ENCODE assay signal across 32 cellular contexts in genomic region chr22:33871935-33872334, GRCh38. TPM values are rescaled to one million over a fixed set of nuclear protein-coding genes. Genes with fewer than 3 reads are reported as not detected.
DNase-seq lines count a peak whose midpoint lies in the region; ATAC-seq and TF ChIP-seq lines count a peak whose summit lies in the region.
"Had no signal": no experiment of that assay in that cellular context is flagged by ENCODE, and none has a peak within 500 bp of the region (broad histone marks: within the 10 kb centered on the region; RNA-seq: fewer than 3 reads in every experiment).

No MANE protein-coding gene starts in this region.

- TF ChIP-seq CTCF in GM10248 (IDR thresholded peaks at IDR 0.05; ENCODE audit: control extremely low read depth, extremely low read depth, low read depth, missing control alignments), result no peak
- TF ChIP-seq CTCF in GM13976 (IDR thresholded peaks at IDR 0.05; ENCODE audit: borderline replicate concordance, control extremely low read depth, extremely low read depth, insufficient read depth, missing control alignments), result no peak
- TF ChIP-seq CTCF in body of pancreas (IDR thresholded peaks at IDR 0.05), result no peak

- no peak overlapping the region for H3K18ac ChIP-seq in trophoblast cell (ENCODE audit: low read length)

- H3K36me3 ChIP-seq in body of pancreas (replicated peaks in 1 of 2; ENCODE audit: insufficient read depth in 1 of 2, low read depth in 2 of 2), result no peaks in the 10 kb centered on the region
- no peaks in the 10 kb centered on the region for H3K36me3 ChIP-seq in trophoblast cell (ENCODE audit: control insufficient read depth in 1 of 2, insufficient read depth in 2 of 2, low read length in 2 of 2)
- no peaks in the 10 kb centered on the region for H3K36me3 ChIP-seq in CD4-positive, alpha-beta memory T cell (ENCODE audit: insufficient read depth, low read length)
- H3K36me3 ChIP-seq: HAP-1, transverse colon had no signal

- no peaks in the 10 kb centered on the region for H3K4me1 Mint-ChIP-seq in CD4-positive, alpha-beta memory T cell
- H3K4me1 Mint-ChIP-seq: activated naive CD4-positive, alpha-beta T cell treated with anti-CD3 and anti-CD28 coated beads, Interleukin-2, amount 50 U/mL, for 24 hours; immature natural killer cell had no signal

- in situ Hi-C loops in GM13976 (cut with MboI; ENCODE audit: low sequenced_read_pairs, unreplicated experiment), result no loop called here

- no peak overlapping the region for H3K9ac ChIP-seq in trophoblast cell (ENCODE audit: low read length)

- no peak overlapping the region for H3K4me3 ChIP-seq in body of pancreas
- peak overlapping the region; percentile 6 for H3K4me3 ChIP-seq in trophoblast cell (ENCODE audit: low read depth, low read length)
- H3K4me3 ChIP-seq in CD4-positive, alpha-beta memory T cell (ENCODE audit: low read length in 2 of 2), result no peak overlapping the region
- H3K4me3 ChIP-seq: HAP-1, transverse colon had no signal

- H3K27me3 Mint-ChIP-seq in CD4-positive, alpha-beta memory T cell, result no peaks in the 10 kb centered on the region
- H3K27me3 Mint-ChIP-seq: activated CD8-positive, alpha-beta T cell treated with anti-CD3 and anti-CD28 coated beads for 36 hours; activated naive CD4-positive, alpha-beta T cell treated with anti-CD3 and anti-CD28 coated beads, Interleukin-2, amount 50 U/mL, for 24 hours had no signal

- H3K9me3 Mint-ChIP-seq in CD4-positive, alpha-beta memory T cell, result peaks cover 0 to 8% (median 1%) of the 10 kb centered on the region in 8 donors
- H3K9me3 Mint-ChIP-seq: activated CD8-positive, alpha-beta T cell treated with anti-CD3 and anti-CD28 coated beads for 36 hours; activated naive CD4-positive, alpha-beta T cell treated with anti-CD3 and anti-CD28 coated beads, Interleukin-2, amount 50 U/mL, for 24 hours; neural crest cell had no signal

- POLR2A ChIA-PET in GM10248 (lab: Yijun Ruan, JAX), result no interaction called here
- POLR2A ChIA-PET in CD4-positive, alpha-beta memory T cell (lab: Charles Lee; ENCODE audit: partially characterized antibody), result no interaction called here

- WGBS in body of pancreas, 2 donors, result 71 to 72% methylated on average over 8 of the region's 8 CpGs
- no CpG with 5 or more reads among the region's 8 CpGs for WGBS in trophoblast cell (ENCODE audit: extremely low coverage, insufficient coverage, insufficient read length)

- no peak overlapping the region for H4K12ac ChIP-seq in trophoblast cell (ENCODE audit: low read depth, low read length)

- intact Hi-C loops in body of pancreas (cut with DNase I), result no loop called here
- intact Hi-C loops in CD4-positive, alpha-beta memory T cell (cut with micrococcal nuclease), result no loop called here

- no peak overlapping the region for H4K91ac ChIP-seq in trophoblast cell (ENCODE audit: low read depth, low read length)

- H3K23ac ChIP-seq in trophoblast cell (ENCODE audit: low read length), result no peak overlapping the region

- no peaks in the 10 kb centered on the region for H3K79me1 ChIP-seq in trophoblast cell (ENCODE audit: low read length)

- H2AFZ ChIP-seq in trophoblast cell (ENCODE audit: insufficient read depth, low read length, poor library complexity), result no peak overlapping the region

- H3K79me2 ChIP-seq in trophoblast cell (ENCODE audit: control insufficient read depth, insufficient read depth, low read length, poor library complexity), result no peaks in the 10 kb centered on the region

- no peak overlapping the region for H2BK120ac ChIP-seq in trophoblast cell (ENCODE audit: insufficient read depth, low read length, poor library complexity)

- no peak overlapping the region for H3K4me3 Mint-ChIP-seq in CD4-positive, alpha-beta memory T cell
- H3K4me3 Mint-ChIP-seq: activated CD8-positive, alpha-beta T cell treated with anti-CD3 and anti-CD28 coated beads for 36 hours; activated naive CD4-positive, alpha-beta T cell treated with anti-CD3 and anti-CD28 coated beads, Interleukin-2, amount 50 U/mL, for 24 hours; immature natural killer cell; neural crest cell; T-helper 2 cell treated with Interferon-gamma antibody and Interleukin-4, amounts not matched to agents 5 μg/mL and 100 μg/mL, for 36 hours had no signal

- no peak overlapping the region for H3K4ac ChIP-seq in trophoblast cell (ENCODE audit: low read depth, low read length)

- no peak overlapping the region for H2BK12ac ChIP-seq in trophoblast cell (ENCODE audit: low read length)

- DNase-seq in GM10248 (ENCODE audit: extremely low spot score) (peak; percentile 34), GM13976 (ENCODE audit: low spot score) (peak; percentile 65), body of pancreas (no peak), trophoblast cell (no peak), OCI-M1 (lab: John Stamatoyannopoulos, UW) (no peak)
- no peak for DNase-seq in CD4-positive, alpha-beta memory T cell
- DNase-seq: activated CD4-positive, alpha-beta T cell treated with anti-CD3 and anti-CD28 coated beads for 1 hour; activated CD8-positive, alpha-beta memory T cell treated with anti-CD3 and anti-CD28 coated beads, Interleukin-2, amount 50 U/mL, for 48 hours; activated CD8-positive, alpha-beta T cell treated with anti-CD3 and anti-CD28 coated beads for 36 hours; amniotic stem cell; C1 segment of cervical spinal cord; Caco-2; DMS79 treated with DMSO at 0.1 percent for 48 hours; effector CD4-positive, alpha-beta T cell; GDM1; immature natural killer cell; Kasumi-1; mesenchymal stem cell; NCI-H1436; NCI-H2081 treated with DMSO at 0.1 percent for 48 hours; NCI-H226; NCI-H526 treated with DMSO at 0.1 percent for 48 hours; NK-92 treated with Interleukin-12 subunit alpha and Interleukin-12 subunit beta, amount 100 ng/mL, for 24 hours; SHP77 treated with DMSO at 0.1 percent for 48 hours; transverse colon had no signal

- no peak overlapping the region for H3K27ac Mint-ChIP-seq in CD4-positive, alpha-beta memory T cell
- H3K27ac Mint-ChIP-seq: activated CD8-positive, alpha-beta T cell treated with anti-CD3 and anti-CD28 coated beads for 36 hours; activated naive CD4-positive, alpha-beta T cell treated with anti-CD3 and anti-CD28 coated beads, Interleukin-2, amount 50 U/mL, for 24 hours; activated T-helper 2 cell treated with anti-CD3 and anti-CD28 coated beads, Interferon-gamma antibody, Interleukin-2, Interleukin-4, amounts not matched to agents 10 μg/mL and 5 μg/mL and 100 μg/mL, durations not matched to agents 14 hours and 24 hours and 36 hours; T-helper 2 cell treated with Interferon-gamma antibody and Interleukin-4, amounts not matched to agents 5 μg/mL and 100 μg/mL, for 36 hours had no signal

- H3K27me3 ChIP-seq in body of pancreas (no peaks in the 10 kb centered on the region), trophoblast cell (ENCODE audit: insufficient read depth, low read length) (no peaks in the 10 kb centered on the region)
- no peaks in the 10 kb centered on the region for H3K27me3 ChIP-seq in CD4-positive, alpha-beta memory T cell (ENCODE audit: insufficient read depth, low read length)
- H3K27me3 ChIP-seq: transverse colon had no signal

- H2BK5ac ChIP-seq in trophoblast cell (ENCODE audit: low read depth, low read length, poor library complexity), result no peak overlapping the region

- no peak overlapping the region for H2AK5ac ChIP-seq in trophoblast cell (ENCODE audit: low read length)

- no peak for TF ChIP-seq POLR2A in body of pancreas (IDR thresholded peaks at IDR 0.05)

- H3K14ac ChIP-seq in trophoblast cell (ENCODE audit: low read length), result no peak overlapping the region

- ATAC-seq in body of pancreas (peak; percentile 43), HG03342 (IDR thresholded peaks at IDR 0.05; ENCODE audit: unreplicated experiment) (no peak)
- ATAC-seq: activated CD8-positive, alpha-beta T cell treated with anti-CD3 and anti-CD28 coated beads for 36 hours; Panc1 had no signal

- H3K36me3 Mint-ChIP-seq in CD4-positive, alpha-beta memory T cell, result no peaks in the 10 kb centered on the region
- H3K36me3 Mint-ChIP-seq: activated naive CD4-positive, alpha-beta T cell treated with anti-CD3 and anti-CD28 coated beads, Interleukin-2, amount 50 U/mL, for 24 hours; immature natural killer cell had no signal

- H3K9me3 ChIP-seq in body of pancreas (no peaks in the 10 kb centered on the region), trophoblast cell (ENCODE audit: insufficient read depth, low read depth, low read length) (no peaks in the 10 kb centered on the region)
- H3K9me3 ChIP-seq in CD4-positive, alpha-beta memory T cell (ENCODE audit: control insufficient read depth in 1 of 2, low read length in 2 of 2), result no peaks in the 10 kb centered on the region
- H3K9me3 ChIP-seq: Caco-2, HAP-1, transverse colon had no signal

- H4K8ac ChIP-seq in trophoblast cell (ENCODE audit: low read depth, low read length), result no peak overlapping the region

- peaks cover 13% of the 10 kb centered on the region for H3K4me1 ChIP-seq in body of pancreas
- H3K4me1 ChIP-seq in trophoblast cell (ENCODE audit: control insufficient read depth in 1 of 2, insufficient read depth in 2 of 2, low read length in 2 of 2), result no peaks in the 10 kb centered on the region
- no peaks in the 10 kb centered on the region for H3K4me1 ChIP-seq in CD4-positive, alpha-beta memory T cell (ENCODE audit: insufficient read depth, low read length)
- H3K4me1 ChIP-seq: Caco-2, HAP-1 had no signal

- CTCF ChIA-PET in GM10248 (lab: Yijun Ruan, JAX), result interaction anchor here (1.0 to 2.0 kb wide), 5 partner anchors 13 to 22 kb away, joined by 3 to 6 read pairs (median 4); no protein-coding TSS in a partner anchor
- CTCF ChIA-PET in CD4-positive, alpha-beta memory T cell (lab: Charles Lee; ENCODE audit: partially characterized antibody), result no interaction called here

- H3K4me2 ChIP-seq in trophoblast cell (ENCODE audit: low read length), result no peak overlapping the region

- H3K27ac ChIP-seq in body of pancreas (no peak overlapping the region), trophoblast cell (ENCODE audit: low read depth, low read length) (no peak overlapping the region)
- H3K27ac ChIP-seq in CD4-positive, alpha-beta memory T cell (ENCODE audit: low read depth, low read length), result no peak overlapping the region

RNA-seq across cellular contexts. Expression of gene LARGE1, which starts 48.3 kb away (rescaled TPM):
- 10 to 100 TPM; 12.5 to 21.1 TPM for total RNA-seq in body of pancreas
- 17.3 and 17.7 TPM in 2 replicates for polyA plus RNA-seq in trophoblast cell (2013)
- total RNA-seq in CD4-positive, alpha-beta memory T cell, result 1 to 10 TPM; 1.0 to 1.1 TPM
- under 1 TPM in 1 of 2 donors, not detected in 1; 0.06 TPM for polyA plus RNA-seq in CD4-positive, alpha-beta memory T cell

Comparison
In these comparisons a context has a peak if more than half of its experiments do, and no peak if none do; other contexts are left out.
1. DNase-seq: peak in GM10248 (single experiment) and GM13976 (single experiment); none in body of pancreas (0 of 4), trophoblast cell (0 of 2), OCI-M1 (single experiment) and CD4-positive, alpha-beta memory T cell (0 of 5).
2. RNA of gene LARGE1, which starts 48.3 kb away (total RNA-seq): 12.5 to 21.1 TPM in body of pancreas; 1.0 to 1.1 TPM in CD4-positive, alpha-beta memory T cell; every median in the first group is over 4 times any median in the second.